ENCODE assay signal across 8 cellular contexts in genomic region chr11:11786771-11787170, GRCh38. TPM values are rescaled to one million over a fixed set of nuclear protein-coding genes. Genes with fewer than 3 reads are reported as not detected.
DNase-seq lines count a peak whose midpoint lies in the region; ATAC-seq, FAIRE-seq and TF ChIP-seq lines count a peak whose summit lies in the region.

No MANE protein-coding gene starts in this region.

- no peak overlapping the region for H3K18ac ChIP-seq in mesendoderm (ENCODE audit: low read length)

- H3K9me3 ChIP-seq in mammary epithelial cell (replicated peaks; ENCODE audit: insufficient read depth, low read length) = no peaks in the 10 kb centered on the region
- H3K9me3 ChIP-seq in effector memory CD4-positive, alpha-beta T cell (ENCODE audit: control insufficient read depth, low read length) = no peaks in the 10 kb centered on the region

- no peaks in the 10 kb centered on the region for H3K79me1 ChIP-seq in mesendoderm (ENCODE audit: low read length)

- H3K4me2 ChIP-seq in mammary epithelial cell (ENCODE audit: insufficient read depth, low read depth, low read length) (no peak overlapping the region), mesendoderm (ENCODE audit: low read length) (no peak overlapping the region)

- H3K4me1 ChIP-seq in mammary epithelial cell (ENCODE audit: insufficient read depth, low read length) = peaks cover 18% of the 10 kb centered on the region
- no peaks in the 10 kb centered on the region for H3K4me1 ChIP-seq in mesendoderm (ENCODE audit: control insufficient read depth, low read depth, low read length)
- H3K4me1 ChIP-seq in effector memory CD4-positive, alpha-beta T cell (ENCODE audit: control insufficient read depth, insufficient read depth, low read length, poor library complexity, severe bottlenecking) = no peaks in the 10 kb centered on the region

- no peaks in the 10 kb centered on the region for H4K20me1 ChIP-seq in mammary epithelial cell (ENCODE audit: insufficient read depth, low read length)

- H3K9ac ChIP-seq in mammary epithelial cell (ENCODE audit: insufficient read depth, low read length) (no peak overlapping the region), mesendoderm (ENCODE audit: low read length) (no peak overlapping the region)

- WGBS in mammary epithelial cell (ENCODE audit: low coverage, missing lambda C conversion rate) = 63% methylated on average over 4 of the region's 4 CpGs
- no CpG with 5 or more reads among the region's 4 CpGs for WGBS in mesendoderm (ENCODE audit: extremely low coverage, insufficient coverage, low lambda C conversion rate)

- ATAC-seq in HG02970 (IDR thresholded peaks at IDR 0.05; ENCODE audit: low FRiP score, unreplicated experiment) (no peak), HG03159 (IDR thresholded peaks at IDR 0.05; ENCODE audit: unreplicated experiment) (no peak)

- no peak overlapping the region for H2BK120ac ChIP-seq in mesendoderm (ENCODE audit: low read depth, low read length)

- dilution Hi-C loops in mammary epithelial cell (cut with HindIII; ENCODE audit: low sequenced_read_pairs) = loop anchor here (25.0 kb wide), 1 partner anchor 749 kb away; no protein-coding TSS in a partner anchor

- no peaks in the 10 kb centered on the region for H3K79me2 ChIP-seq in mammary epithelial cell (ENCODE audit: insufficient read depth, low read length)
- no peaks in the 10 kb centered on the region for H3K79me2 ChIP-seq in mesendoderm (ENCODE audit: control insufficient read depth, insufficient read depth, low read length)

- no peak overlapping the region for H3K27ac ChIP-seq in mammary epithelial cell (ENCODE audit: insufficient read depth, low read depth, low read length)
- H3K27ac ChIP-seq in mesendoderm (ENCODE audit: low read depth, low read length) = no peak overlapping the region
- no peak overlapping the region for H3K27ac ChIP-seq in effector memory CD4-positive, alpha-beta T cell (ENCODE audit: insufficient read depth, low read length, poor library complexity, severe bottlenecking)

- H3K36me3 ChIP-seq in mammary epithelial cell (ENCODE audit: insufficient read depth, low read length) (no peaks in the 10 kb centered on the region), mesendoderm (ENCODE audit: control insufficient read depth, insufficient read depth, low read length) (no peaks in the 10 kb centered on the region)
- H3K36me3 ChIP-seq in effector memory CD4-positive, alpha-beta T cell (ENCODE audit: control insufficient read depth, insufficient read depth, low read length) = no peaks in the 10 kb centered on the region

- intact Hi-C loops in mammary epithelial cell (cut with micrococcal nuclease) = loop anchor here (1.0 to 10.0 kb wide), 9 partner anchors 85 to 1016 kb away; partner anchors contain the start of gene GALNT18

- CTCF ChIA-PET in mammary epithelial cell (lab: Charles Lee; ENCODE audit: low non-redundant PET) = no interaction called here

- BruUV-seq in mammary epithelial cell (replicated peaks; lab: Mats Ljungman, UMichigan) = no TSS peak

- no peak overlapping the region for H2BK5ac ChIP-seq in mesendoderm (ENCODE audit: low read length)

- H4K8ac ChIP-seq in mesendoderm (ENCODE audit: low read depth, low read length) = no peak overlapping the region

- no peak overlapping the region for H3K23ac ChIP-seq in mesendoderm (ENCODE audit: low read length)

- peak overlapping the region; percentile 44 for H3K56ac ChIP-seq in mesendoderm (ENCODE audit: low read length)

- in situ Hi-C loops in mammary epithelial cell (cut with MboI; ENCODE audit: low sequenced_read_pairs in 2 of 2) = loop anchor here (5.0 to 25.0 kb wide), 7 partner anchors 84 to 999 kb away; partner anchors contain the start of gene GALNT18 (in 1 of the 2)

- H3K4me3 ChIP-seq in mammary epithelial cell (replicated peaks in 1 of 3; ENCODE audit: insufficient read depth in 1 of 3, low read depth in 2 of 3, low read length in 3 of 3) (no peak overlapping the region), mesendoderm (ENCODE audit: low read length) (no peak overlapping the region)
- no peak overlapping the region for H3K4me3 ChIP-seq in effector memory CD4-positive, alpha-beta T cell (ENCODE audit: insufficient read depth, low read depth, low read length, poor library complexity, severe bottlenecking)

- H2AFZ ChIP-seq in mammary epithelial cell (ENCODE audit: low read depth, low read length) = no peak overlapping the region

- no peak overlapping the region for H2AK5ac ChIP-seq in mesendoderm (ENCODE audit: low read length)

- no peak overlapping the region for H2BK15ac ChIP-seq in mesendoderm (replicated peaks; ENCODE audit: low read depth)

- no peaks in the 10 kb centered on the region for H3K27me3 ChIP-seq in mammary epithelial cell (ENCODE audit: insufficient read depth, low read length)
- H3K27me3 ChIP-seq in mesendoderm (ENCODE audit: insufficient read depth, low read length, poor library complexity) = no peaks in the 10 kb centered on the region
- no peaks in the 10 kb centered on the region for H3K27me3 ChIP-seq in effector memory CD4-positive, alpha-beta T cell (replicated peaks; ENCODE audit: control insufficient read depth, insufficient read depth, low read length, poor library complexity, severe bottlenecking)

- peak; percentile 32 for TF ChIP-seq CTCF in D721Med (IDR thresholded peaks at IDR 0.05; ENCODE audit: insufficient read depth, missing control alignments)
- peak; percentile 56 for TF ChIP-seq CTCF in LNCAP (IDR thresholded peaks at IDR 0.05)
- peak; percentile 48 to 50 for TF ChIP-seq CTCF in mammary epithelial cell (conservative IDR thresholded peaks at IDR 0.05 in 1 of 2, IDR thresholded peaks at IDR 0.05 in 1 of 2; ENCODE audit: extremely low read depth in 1 of 2, insufficient read depth in 1 of 2, low read depth in 1 of 2, low read length in 2 of 2)

- H4K5ac ChIP-seq in mesendoderm (ENCODE audit: low read length) = no peak overlapping the region

- no peak overlapping the region for H3K4ac ChIP-seq in mesendoderm (ENCODE audit: low read depth, low read length)

- FAIRE-seq in D721Med (lab: Jason Lieb, UNC) = no peak

- no peak for DNase-seq in D721Med (ENCODE audit: insufficient read length, low spot score)
- no peak for DNase-seq in mammary epithelial cell
- DNase-seq in mesendoderm = peak; percentile 68
- no peak for DNase-seq in effector memory CD4-positive, alpha-beta T cell
- no peak for DNase-seq in T-helper 9 cell

RNA-seq across cellular contexts. Expression of gene USP47, which starts 55.0 kb away (rescaled TPM):
- 10 to 100 TPM; 36.4 to 54.8 TPM for total RNA-seq in mammary epithelial cell
- polyA plus RNA-seq in mammary epithelial cell = 11.1 TPM
- 26.1 TPM for polyA minus RNA-seq in mammary epithelial cell
- 19.5 TPM for polyA plus RNA-seq in mesendoderm (2013, experiment 1 of 2)
- polyA plus RNA-seq in mesendoderm (2013, experiment 2 of 2) = 20.7 TPM
